22 cellular contexts compared by ENCODE assay signal in the genomic region with DNA sequence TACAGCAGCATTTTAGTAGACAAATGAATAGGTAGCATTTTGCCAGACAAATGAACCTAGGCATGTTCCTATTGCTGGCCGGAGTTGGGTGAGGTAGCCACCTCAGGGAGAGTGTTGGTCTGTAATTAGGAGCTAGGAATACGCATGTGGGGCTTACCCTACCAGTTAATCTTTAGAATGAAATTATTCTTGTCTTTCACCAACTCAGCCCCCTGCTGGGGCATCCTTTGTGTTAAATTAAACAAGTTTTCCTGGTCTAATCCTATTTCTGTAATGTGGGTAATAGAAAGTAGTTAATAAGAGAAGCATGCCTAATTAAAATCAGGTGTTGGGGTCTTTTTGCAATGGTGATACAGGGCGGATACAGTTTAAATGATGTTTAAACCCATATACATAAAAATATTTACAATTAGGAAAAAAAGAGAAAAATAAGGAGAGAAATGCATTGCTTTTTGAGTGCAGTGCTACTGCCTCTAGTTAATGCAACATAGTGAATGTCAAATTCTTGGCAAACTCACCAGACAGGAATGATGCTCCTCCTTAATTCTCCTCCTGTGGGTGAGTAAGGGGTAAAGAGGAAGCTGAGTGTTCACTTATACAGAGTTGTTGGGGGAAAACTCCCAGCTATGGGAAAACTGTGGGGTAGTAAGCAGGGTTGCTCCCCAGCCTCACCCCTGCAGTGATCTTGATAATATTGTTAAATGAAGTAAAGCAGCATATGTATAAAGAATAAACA.
DNase-seq lines count a peak whose midpoint lies in the region; ATAC-seq and TF ChIP-seq lines count a peak whose summit lies in the region.
"Had no signal": no experiment of that assay in that cellular context is flagged by ENCODE, and none has a peak within 500 bp of the region (broad histone marks: within the 10 kb centered on the region; RNA-seq: fewer than 3 reads in every experiment).

No MANE protein-coding gene starts in this region.

- peak overlapping the region; percentile 37; the same call in 1 of the 2 replicates for H2AFZ ChIP-seq in Loucy (ENCODE audit: low read length)

- H3K27me3 ChIP-seq in Loucy (ENCODE audit: insufficient read depth, low read length, poor library complexity, severe bottlenecking): no peaks in the 10 kb centered on the region
- no peaks in the 10 kb centered on the region for H3K27me3 ChIP-seq in right atrium auricular region

- H3K36me3 ChIP-seq in Loucy (ENCODE audit: insufficient read depth, low read length) (no peaks in the 10 kb centered on the region), right atrium auricular region (no peaks in the 10 kb centered on the region)
- H3K36me3 ChIP-seq: spleen had no signal

- H3K9ac ChIP-seq in Loucy (ENCODE audit: low read depth, low read length, poor library complexity, severe bottlenecking): no peak overlapping the region
- H3K9ac ChIP-seq: KMS-11 had no signal

- DNase-seq in AG20443 (ENCODE audit: low spot score) (peak; percentile 29), astrocyte of the spinal cord (ENCODE audit: low read depth, low spot score) (peak; percentile 12), kidney tubule cell (ENCODE audit: low spot score) (peak; percentile 76), right atrium auricular region (ENCODE audit: low spot score) (no peak)
- DNase-seq: activated CD8-positive, alpha-beta T cell treated with anti-CD3 and anti-CD28 coated beads for 36 hours; amygdala; hippocampal formation; mucosa of descending colon; NCI-H1930; NCI-H524; occipital lobe; spleen; stimulated activated naive CD8-positive, alpha-beta T cell treated with anti-CD3 and anti-CD28 coated beads, Interleukin-15, Interleukin-2, amounts not matched to agents 100 U/mL and 50 U/mL, for 24 hours; SW 1271 had no signal

- no peaks in the 10 kb centered on the region for H3K9me2 ChIP-seq in Loucy (replicated peaks; ENCODE audit: low read depth, low read length)

- H4K20me1 ChIP-seq in Loucy (ENCODE audit: insufficient read depth, low read length, poor library complexity, severe bottlenecking): no peaks in the 10 kb centered on the region

- no peaks in the 10 kb centered on the region for H3K79me2 ChIP-seq in Loucy (ENCODE audit: insufficient read depth, low read length)

- H3K4me3 ChIP-seq in Loucy (ENCODE audit: low read length, poor library complexity, severe bottlenecking) (no peak overlapping the region), astrocyte of the spinal cord (ENCODE audit: low read depth, low read length) (no peak overlapping the region), right atrium auricular region (no peak overlapping the region)
- H3K4me3 ChIP-seq: coronary artery, mucosa of descending colon, spleen had no signal

- H3K27ac ChIP-seq in right atrium auricular region: no peak overlapping the region
- H3K27ac ChIP-seq: coronary artery, HL-60, KMS-11, spleen had no signal

- in situ Hi-C loops in astrocyte of the spinal cord (cut with HindIII; ENCODE audit: low sequenced_read_pairs): no loop called here

- no peaks in the 10 kb centered on the region for H3K9me3 ChIP-seq in Loucy (ENCODE audit: insufficient read depth, low read depth, low read length)
- no peaks in the 10 kb centered on the region for H3K9me3 ChIP-seq in right atrium auricular region
- H3K9me3 ChIP-seq: mucosa of descending colon, spleen had no signal

- H3F3A ChIP-seq in Loucy (ENCODE audit: low read depth): no peaks in the 10 kb centered on the region

- H3K4me2 ChIP-seq in Loucy (ENCODE audit: low read depth, low read length, poor library complexity, severe bottlenecking): no peak overlapping the region
- H3K4me2 ChIP-seq: KMS-11 had no signal

- TF ChIP-seq CTCF in Loucy (conservative IDR thresholded peaks at IDR 0.05; ENCODE audit: low read length) (no peak), astrocyte of the spinal cord (IDR thresholded peaks at IDR 0.05; ENCODE audit: low read depth, low read length) (no peak), right atrium auricular region (IDR thresholded peaks at IDR 0.05) (no peak)

- H3K4me1 ChIP-seq in Loucy (ENCODE audit: insufficient read depth, low read length, poor library complexity, severe bottlenecking): peaks cover 12% of the 10 kb centered on the region
- no peaks in the 10 kb centered on the region for H3K4me1 ChIP-seq in right atrium auricular region
- H3K4me1 ChIP-seq: spleen had no signal

- ATAC-seq in GM19324 (IDR thresholded peaks at IDR 0.05; ENCODE audit: low FRiP score, unreplicated experiment): no peak
- ATAC-seq in HG02763 (IDR thresholded peaks at IDR 0.05; ENCODE audit: unreplicated experiment): no peak
- ATAC-seq in HG03045 (IDR thresholded peaks at IDR 0.05; ENCODE audit: unreplicated experiment): no peak
- ATAC-seq: activated CD8-positive, alpha-beta T cell treated with anti-CD3 and anti-CD28 coated beads for 36 hours; mucosa of descending colon; Panc1; stimulated activated naive CD8-positive, alpha-beta T cell treated with anti-CD3 and anti-CD28 coated beads, Interleukin-15, Interleukin-2, amounts not matched to agents 100 U/mL and 50 U/mL, for 24 hours had no signal
